Comparison of ENCODE assay signal across 19 cellular contexts in the genomic region with DNA sequence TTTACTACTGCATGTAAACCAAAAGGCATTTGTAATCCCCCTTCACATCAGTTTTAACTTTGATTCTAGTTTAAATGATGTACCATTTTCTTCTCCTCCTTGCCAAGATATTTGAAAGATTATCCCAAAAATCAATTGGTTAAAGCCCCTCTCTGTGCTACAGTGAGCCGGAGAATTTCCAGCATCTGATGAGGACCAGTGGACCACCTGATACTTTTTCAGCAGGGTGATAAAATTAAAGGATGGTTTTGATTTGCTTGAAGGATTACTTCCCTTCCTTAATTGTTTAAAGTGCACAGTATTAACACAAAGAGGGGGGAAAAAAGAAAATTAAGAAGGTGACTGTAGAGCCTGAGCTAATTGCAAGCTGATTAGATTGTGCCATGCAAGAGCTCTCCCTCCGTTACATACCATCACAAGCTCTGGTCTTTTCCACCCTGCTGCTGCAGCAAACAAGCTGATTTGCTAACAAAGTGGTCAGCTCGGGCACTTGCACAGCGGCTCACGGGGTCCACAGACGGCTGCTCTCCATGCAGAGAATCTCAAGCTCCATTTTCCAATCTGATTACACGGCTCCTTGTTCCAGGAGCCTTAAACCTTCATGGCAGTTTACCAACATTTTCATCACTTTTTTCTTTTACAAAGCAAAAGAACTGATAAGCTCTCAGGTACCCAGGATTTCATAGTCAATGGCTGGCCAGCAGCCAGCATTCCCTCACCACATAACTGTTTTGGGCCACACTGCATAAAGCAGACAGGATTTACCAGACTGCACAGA. TPM values are rescaled to one million over a fixed set of nuclear protein-coding genes. Genes with fewer than 3 reads are reported as not detected.
A peak's percentile ranks its signal among the peaks of the same experiment; 100 is the strongest.
DNase-seq lines count a peak whose midpoint lies in the region; ATAC-seq and TF ChIP-seq lines count a peak whose summit lies in the region.
"Had no signal": no experiment of that assay in that cellular context is flagged by ENCODE, and none has a peak within 500 bp of the region (broad histone marks: within the 10 kb centered on the region; RNA-seq: fewer than 3 reads in every experiment).

No MANE protein-coding gene starts in this region.

- no peaks in the 10 kb centered on the region for H3K27me3 ChIP-seq in GM23338 (ENCODE audit: insufficient read depth)
- no peaks in the 10 kb centered on the region for H3K27me3 ChIP-seq in SJCRH30
- no peaks in the 10 kb centered on the region for H3K27me3 ChIP-seq in trophoblast cell (ENCODE audit: insufficient read depth, low read length)
- H3K27me3 ChIP-seq: esophagus squamous epithelium, heart left ventricle, MG63, neutrophil, testis had no signal

- H3K79me2 ChIP-seq in GM23338 (replicated peaks; ENCODE audit: insufficient read depth) (peaks cover 77% of the 10 kb centered on the region), trophoblast cell (ENCODE audit: control insufficient read depth, insufficient read depth, low read length, poor library complexity) (no peaks in the 10 kb centered on the region)

- H3K18ac ChIP-seq in trophoblast cell (ENCODE audit: low read length), result no peak overlapping the region

- H3K4me2 ChIP-seq in GM23338 (peak overlapping the region; percentile 5; the same call in 1 of the 2 replicates), trophoblast cell (ENCODE audit: low read length) (no peak overlapping the region)

- H3K4me3 ChIP-seq in GM23338 (no peak overlapping the region), SJCRH30 (no peak overlapping the region), trophoblast cell (ENCODE audit: low read depth, low read length) (no peak overlapping the region)
- H3K4me3 ChIP-seq: esophagus squamous epithelium, MG63, testis had no signal

- H3K4me3 Mint-ChIP-seq in GM23338, result no peak overlapping the region
- H3K4me3 Mint-ChIP-seq: activated naive CD4-positive, alpha-beta T cell treated with anti-CD3 and anti-CD28 coated beads for 36 hours had no signal

- H3K9me3 ChIP-seq in SJCRH30 (replicated peaks) (no peaks in the 10 kb centered on the region), trophoblast cell (ENCODE audit: insufficient read depth, low read depth, low read length) (no peaks in the 10 kb centered on the region)
- H3K9me3 ChIP-seq: esophagus squamous epithelium, heart left ventricle, MG63, neutrophil, testis had no signal

- H4K20me1 ChIP-seq in GM23338 (replicated peaks; ENCODE audit: insufficient read depth), result peaks cover 4% of the 10 kb centered on the region; the same call in 1 of the 2 replicates

- no peak overlapping the region for H2AFZ ChIP-seq in GM23338
- H2AFZ ChIP-seq in trophoblast cell (ENCODE audit: insufficient read depth, low read length, poor library complexity), result no peak overlapping the region

- no peaks in the 10 kb centered on the region for H3K36me3 Mint-ChIP-seq in GM23338 (ENCODE audit: low read depth)

- no peaks in the 10 kb centered on the region for H3K79me1 ChIP-seq in trophoblast cell (ENCODE audit: low read length)

- DNase-seq in GM23338 (ENCODE audit: low spot score) (peak; percentile 47), SJCRH30 (peak; percentile 15 to 24), globus pallidus (ENCODE audit: low spot score) (peak; percentile 83), trophoblast cell (no peak), left lobe of liver (ENCODE audit: low spot score) (no peak), inferior parietal cortex (ENCODE audit: extremely low spot score) (no peak), DMS53 treated with DMSO at 0.1 percent for 48 hours (lab: John Stamatoyannopoulos, UW; ENCODE audit: unreplicated experiment) (no peak)
- DNase-seq in activated CD4-positive, alpha-beta T cell treated with anti-CD3 and anti-CD28 coated beads, Interleukin-2, amount 50 U/mL, for 4 hours, result no peak
- DNase-seq: activated CD4-positive, alpha-beta T cell treated with anti-CD3 and anti-CD28 coated beads for 48 hours; activated naive CD4-positive, alpha-beta T cell treated with anti-CD3 and anti-CD28 coated beads for 36 hours; effector CD4-positive, alpha-beta T cell; esophagus squamous epithelium; GDM1; heart left ventricle; MG63; PC-3; stimulated activated CD4-positive, alpha-beta T cell treated with anti-CD3 and anti-CD28 coated beads, Interleukin-2, amount 100 ng/mL, for 48 hours; testis had no signal

- H3K4me1 ChIP-seq in GM23338 (ENCODE audit: insufficient read depth), result peaks cover 71% of the 10 kb centered on the region
- peaks cover 20% of the 10 kb centered on the region; the same call in 1 of the 2 replicates for H3K4me1 ChIP-seq in SJCRH30
- peaks cover 6% of the 10 kb centered on the region in 2 experiments for H3K4me1 ChIP-seq in trophoblast cell (ENCODE audit: control insufficient read depth in 1 of 2, insufficient read depth in 2 of 2, low read length in 2 of 2)
- H3K4me1 ChIP-seq: testis had no signal

- no peak overlapping the region for H3K14ac ChIP-seq in trophoblast cell (ENCODE audit: low read length)

- H3K27ac Mint-ChIP-seq in GM23338, result no peak overlapping the region
- H3K27ac Mint-ChIP-seq: activated naive CD4-positive, alpha-beta T cell treated with anti-CD3 and anti-CD28 coated beads for 36 hours had no signal

- H3K27ac ChIP-seq in GM23338 (ENCODE audit: low read depth) (no peak overlapping the region), SJCRH30 (no peak overlapping the region), trophoblast cell (ENCODE audit: low read depth, low read length) (no peak overlapping the region)
- H3K27ac ChIP-seq: esophagus squamous epithelium, neutrophil, testis had no signal

- no peak overlapping the region for H4K12ac ChIP-seq in trophoblast cell (ENCODE audit: low read depth, low read length)

- no peak overlapping the region for H2BK120ac ChIP-seq in trophoblast cell (ENCODE audit: insufficient read depth, low read length, poor library complexity)

- H4K8ac ChIP-seq in trophoblast cell (ENCODE audit: low read depth, low read length), result no peak overlapping the region

- H2BK5ac ChIP-seq in trophoblast cell (ENCODE audit: low read depth, low read length, poor library complexity), result no peak overlapping the region

- H3K27me3 Mint-ChIP-seq in GM23338 (ENCODE audit: insufficient read depth, low read depth, poor library complexity), result no peaks in the 10 kb centered on the region

- no peaks in the 10 kb centered on the region for H3K9me2 ChIP-seq in GM23338 (ENCODE audit: insufficient read depth)

- H3F3A ChIP-seq in GM23338 (replicated peaks; ENCODE audit: low read depth), result no peaks in the 10 kb centered on the region

- no peak overlapping the region for H4K91ac ChIP-seq in trophoblast cell (ENCODE audit: low read depth, low read length)

- no peak overlapping the region for H3K9ac ChIP-seq in trophoblast cell (ENCODE audit: low read length)

- peaks cover 58% of the 10 kb centered on the region for H3K4me1 Mint-ChIP-seq in GM23338

- H2AK5ac ChIP-seq in trophoblast cell (ENCODE audit: low read length), result no peak overlapping the region

- ATAC-seq in GM23338 (peak; percentile 81), left lobe of liver (no peak)
- ATAC-seq: PC-3 had no signal

- H3K36me3 ChIP-seq in GM23338 (ENCODE audit: insufficient read depth) (no peaks in the 10 kb centered on the region), SJCRH30 (no peaks in the 10 kb centered on the region), trophoblast cell (ENCODE audit: control insufficient read depth in 1 of 2, insufficient read depth in 2 of 2, low read length in 2 of 2) (no peaks in the 10 kb centered on the region)
- H3K36me3 ChIP-seq: esophagus squamous epithelium, heart left ventricle, MG63, neutrophil had no signal

- H3K4ac ChIP-seq in trophoblast cell (ENCODE audit: low read depth, low read length), result no peak overlapping the region

- peak overlapping the region; percentile 49 for H3K23ac ChIP-seq in trophoblast cell (ENCODE audit: low read length)

- H2BK12ac ChIP-seq in trophoblast cell (ENCODE audit: low read length), result no peak overlapping the region

- TF ChIP-seq CTCF in GM23338 (conservative IDR thresholded peaks at IDR 0.05; ENCODE audit: low read depth in 2 of 2), result no peak

- H3K9me3 Mint-ChIP-seq in GM23338, result no peaks in the 10 kb centered on the region
- H3K9me3 Mint-ChIP-seq: activated naive CD4-positive, alpha-beta T cell treated with anti-CD3 and anti-CD28 coated beads for 36 hours had no signal

- no CpG with 5 or more reads among the region's 7 CpGs for WGBS in trophoblast cell (ENCODE audit: extremely low coverage, insufficient coverage, insufficient read length)

TF ChIP-seq in GM23338, 12 proteins besides CTCF, POLR2A, EP300 and RAD21 (continues in another document):
- TF ChIP-seq CREB1 (CRISPR knock-in tag; IDR thresholded peaks at IDR 0.05; ENCODE audit: low read depth) (no peak), ZNF114 (CRISPR knock-in tag; IDR thresholded peaks at IDR 0.05) (no peak), ZNF331 (CRISPR knock-in tag; IDR thresholded peaks at IDR 0.05; ENCODE audit: low read depth) (no peak), POLR2AphosphoS5 (IDR thresholded peaks at IDR 0.05; ENCODE audit: low read depth) (no peak), STAT1 (IDR thresholded peaks at IDR 0.05; ENCODE audit: unreplicated experiment) (no peak), REST (IDR thresholded peaks at IDR 0.05; ENCODE audit: unreplicated experiment) (no peak)

RNA-seq across cellular contexts. Expression of gene FIGN, which starts 22.1 kb away (rescaled TPM):
- total RNA-seq in GM23338 (2014; rRNA removed; shearing (Covaris generic)), result 13.2 and 17.2 TPM in 2 replicates
- polyA plus RNA-seq in GM23338 (2016; fragmentation: Nextera tagmentation; extraction: Ambion mirVana), result 12.1 and 23.6 TPM in 2 replicates
- total RNA-seq in SJCRH30 (2014; rRNA removed; shearing (Covaris generic)), result 7.2 and 7.3 TPM in 2 replicates
- polyA plus RNA-seq in trophoblast cell (2013), result 29.2 and 29.8 TPM in 2 replicates
- 6.0 TPM for total RNA-seq in left lobe of liver
- total RNA-seq: activated naive CD4-positive, alpha-beta T cell treated with anti-CD3 and anti-CD28 coated beads for 36 hours had no signal

Comparison
In these comparisons a context has a peak if more than half of its experiments do, and no peak if none do; other contexts are left out.
1. DNase-seq: peak in GM23338 (single experiment), SJCRH30 (2 of 2) and globus pallidus (single experiment); none in trophoblast cell (0 of 2), left lobe of liver (single experiment), inferior parietal cortex (single experiment), DMS53 treated with DMSO at 0.1 percent for 48 hours (single experiment) and activated CD4-positive, alpha-beta T cell treated with anti-CD3 and anti-CD28 coated beads, Interleukin-2, amount 50 U/mL, for 4 hours (0 of 2).